Comparison of ENCODE assay signal across 18 cellular contexts in genomic region chr7:149199234-149199990, GRCh38. TPM values are rescaled to one million over a fixed set of nuclear protein-coding genes. Genes with fewer than 3 reads are reported as not detected.
DNase-seq lines count a peak whose midpoint lies in the region; ATAC-seq and TF ChIP-seq lines count a peak whose summit lies in the region.
"Had no signal": no experiment of that assay in that cellular context is flagged by ENCODE, and none has a peak within 500 bp of the region (broad histone marks: within the 10 kb centered on the region; RNA-seq: fewer than 3 reads in every experiment).

No MANE protein-coding gene starts in this region.

- peaks cover 14% of the 10 kb centered on the region; the same call in 1 of the 2 replicates for H3F3A ChIP-seq in GM23248 (ENCODE audit: insufficient read depth)

- H4K20me1 ChIP-seq in GM23248 (ENCODE audit: insufficient read depth), result no peaks in the 10 kb centered on the region

- CTCF ChIA-PET in CD4-positive, alpha-beta T cell (lab: Charles Lee), result no interaction called here

- peaks cover 11% of the 10 kb centered on the region for H3K4me1 ChIP-seq in GM23248 (ENCODE audit: insufficient read depth)

- H3K36me3 Mint-ChIP-seq in CD4-positive, alpha-beta T cell (ENCODE audit: low read depth), result peaks cover 71% of the 10 kb centered on the region
- H3K36me3 Mint-ChIP-seq in natural killer cell, result peaks cover 29% of the 10 kb centered on the region

- H3K36me3 ChIP-seq in GM23248 (ENCODE audit: low read depth), result peaks cover 40% of the 10 kb centered on the region

- intact Hi-C loops in CD4-positive, alpha-beta T cell (cut with DNase I, micrococcal nuclease), result loop anchor here in 1 of 2 experiments (5.0 kb wide), 2 partner anchors 38 to 298 kb away; partner anchors contain the start of genes ZNF212 and ZNF746
- intact Hi-C loops in natural killer cell (cut with micrococcal nuclease), result no loop called here

- peak overlapping the region; percentile 29 for H3K4me2 ChIP-seq in GM23248 (ENCODE audit: unreplicated experiment)
- H3K4me2 ChIP-seq: hepatocyte had no signal

- H3K9me3 Mint-ChIP-seq in CD4-positive, alpha-beta T cell, result no peaks in the 10 kb centered on the region
- no peaks in the 10 kb centered on the region for H3K9me3 Mint-ChIP-seq in natural killer cell
- H3K9me3 Mint-ChIP-seq: CD8-positive, alpha-beta memory T cell had no signal

- peak overlapping the region; percentile 65 for H3K4me3 Mint-ChIP-seq in CD4-positive, alpha-beta T cell
- H3K4me3 Mint-ChIP-seq in natural killer cell, result peak overlapping the region; percentile 21
- H3K4me3 Mint-ChIP-seq: T-helper 17 cell had no signal

- no peak for ATAC-seq in CD4-positive, alpha-beta T cell (ENCODE audit: poor library complexity)
- ATAC-seq in natural killer cell, result no peak
- no peak for ATAC-seq in GM21515 (IDR thresholded peaks at IDR 0.05; ENCODE audit: unreplicated experiment)
- no peak for ATAC-seq in GM19397 (IDR thresholded peaks at IDR 0.05; ENCODE audit: unreplicated experiment)
- ATAC-seq: T-helper 17 cell had no signal

- H3K27me3 ChIP-seq in CD4-positive, alpha-beta T cell (ENCODE audit: control insufficient read depth, insufficient read depth, low read length), result no peaks in the 10 kb centered on the region
- H3K27me3 ChIP-seq in GM23248 (replicated peaks; ENCODE audit: insufficient read depth), result no peaks in the 10 kb centered on the region
- H3K27me3 ChIP-seq: esophagus squamous epithelium, hepatocyte had no signal

- WGBS in GM23248 (ENCODE audit: low coverage in 1 of 2, low lambda C conversion rate in 2 of 2, missing lambda C conversion rate in 2 of 2), 2 experiments, result 80 to 84% methylated on average over 6 of the region's 6 CpGs

- POLR2A ChIA-PET in CD4-positive, alpha-beta T cell (lab: Charles Lee), result no interaction called here

- no peak for TF ChIP-seq CTCF in CD4-positive, alpha-beta T cell (IDR thresholded peaks at IDR 0.05)
- no peak for TF ChIP-seq CTCF in natural killer cell (IDR thresholded peaks at IDR 0.05)

- in situ Hi-C loops in GM23248 (cut with MboI), result no loop called here

- H3K79me2 ChIP-seq in GM23248 (ENCODE audit: insufficient read depth), result peaks cover 96% of the 10 kb centered on the region

- no peak overlapping the region for H3K9ac ChIP-seq in GM23248

- H3K27me3 Mint-ChIP-seq in CD4-positive, alpha-beta T cell, result no peaks in the 10 kb centered on the region
- H3K27me3 Mint-ChIP-seq in natural killer cell (ENCODE audit: low read depth in 2 of 2), result no peaks in the 10 kb centered on the region
- H3K27me3 Mint-ChIP-seq: CD8-positive, alpha-beta memory T cell; T-helper 17 cell had no signal

- no peaks in the 10 kb centered on the region for H3K9me2 ChIP-seq in GM23248 (ENCODE audit: insufficient read depth)

- H2AFZ ChIP-seq in GM23248, result no peak overlapping the region
- H2AFZ ChIP-seq: hepatocyte had no signal

- H3K4me1 Mint-ChIP-seq in CD4-positive, alpha-beta T cell (ENCODE audit: low read depth), result peaks cover 35% of the 10 kb centered on the region
- peaks cover 22 to 60% of the 10 kb centered on the region in 2 donors for H3K4me1 Mint-ChIP-seq in natural killer cell

- peak overlapping the region; percentile 14 for H3K27ac Mint-ChIP-seq in CD4-positive, alpha-beta T cell
- peak overlapping the region; percentile 29 to 46 for H3K27ac Mint-ChIP-seq in natural killer cell
- H3K27ac Mint-ChIP-seq: T-helper 17 cell had no signal

- DNase-seq in CD4-positive, alpha-beta T cell, result no peak
- DNase-seq in GM23248 (peak; percentile 20), astrocyte of the hippocampus (ENCODE audit: low read depth, low spot score) (peak; percentile 51), natural killer cell (no peak), HT-29 (ENCODE audit: low spot score) (no peak)
- DNase-seq: activated CD4-positive, alpha-beta T cell treated with anti-CD3 and anti-CD28 coated beads for 48 hours; CD8-positive, alpha-beta memory T cell; cerebellar nuclear complex; esophagus squamous epithelium; KBM-7; NCI-H146; NCI-H524; RPMI8226; stimulated activated CD4-positive, alpha-beta T cell treated with anti-CD3 and anti-CD28 coated beads, Interleukin-2, amount 100 ng/mL, for 24 hours; T-helper 17 cell had no signal

- H3K27ac ChIP-seq in CD4-positive, alpha-beta T cell (ENCODE audit: low read depth, low read length), result no peak overlapping the region
- H3K27ac ChIP-seq in GM23248, result no peak overlapping the region
- H3K27ac ChIP-seq: esophagus squamous epithelium, hepatocyte had no signal

- H3K9me3 ChIP-seq in CD4-positive, alpha-beta T cell (ENCODE audit: control insufficient read depth, low read length), result no peaks in the 10 kb centered on the region
- no peaks in the 10 kb centered on the region for H3K9me3 ChIP-seq in GM23248 (ENCODE audit: low read depth)
- H3K9me3 ChIP-seq: esophagus squamous epithelium had no signal

- H3K4me3 ChIP-seq in GM23248, result no peak overlapping the region
- H3K4me3 ChIP-seq: esophagus squamous epithelium, hepatocyte had no signal

RNA-seq across cellular contexts. Expression of gene ZNF282, which starts 4.1 kb away (rescaled TPM):
- 10 to 100 TPM; 13.3 to 15.6 TPM for total RNA-seq in CD4-positive, alpha-beta T cell
- 23.3 and 24.1 TPM in 2 replicates for total RNA-seq in GM23248 (2014; rRNA removed; shearing (Covaris generic))
- 2.4 and 2.8 TPM in 2 replicates for polyA plus RNA-seq in GM23248 (2016; fragmentation: Nextera tagmentation; extraction: Ambion mirVana)
- total RNA-seq in natural killer cell, result 10 to 100 TPM; 22.2 to 29.9 (median 26.0) TPM
- total RNA-seq in HT-29 (2014; rRNA removed; shearing (Covaris generic)), result 47.4 and 72.1 TPM in 2 replicates

RNA-seq across cellular contexts. Expression of gene ZNF212, which starts 40.0 kb away (rescaled TPM):
- total RNA-seq in CD4-positive, alpha-beta T cell, result 10 to 100 TPM; 12.1 to 13.2 TPM
- 4.1 and 9.4 TPM in 2 replicates for total RNA-seq in GM23248 (2014; rRNA removed; shearing (Covaris generic))
- polyA plus RNA-seq in GM23248 (2016; fragmentation: Nextera tagmentation; extraction: Ambion mirVana), result 5.3 and 7.1 TPM in 2 replicates
- total RNA-seq in natural killer cell, result 10 to 100 TPM; 11.2 to 23.7 (median 17.0) TPM
- 11.9 and 20.9 TPM in 2 replicates for total RNA-seq in HT-29 (2014; rRNA removed; shearing (Covaris generic))

RNA-seq across cellular contexts. Expression of gene ZNF398, which starts 52.2 kb away (rescaled TPM):
- 10 to 100 TPM; 14.0 to 15.0 TPM for total RNA-seq in CD4-positive, alpha-beta T cell
- 8.1 and 12.5 TPM in 2 replicates for total RNA-seq in GM23248 (2014; rRNA removed; shearing (Covaris generic))
- polyA plus RNA-seq in GM23248 (2016; fragmentation: Nextera tagmentation; extraction: Ambion mirVana), result 6.7 and 7.1 TPM in 2 replicates
- 10 to 100 TPM; 14.8 to 18.5 (median 18.5) TPM for total RNA-seq in natural killer cell
- 8.2 and 13.8 TPM in 2 replicates for total RNA-seq in HT-29 (2014; rRNA removed; shearing (Covaris generic))

Comparison
In these comparisons a context has a peak if more than half of its experiments do, and no peak if none do; other contexts are left out.
1. DNase-seq: peak in GM23248 (single experiment) and astrocyte of the hippocampus (single experiment); none in CD4-positive, alpha-beta T cell (0 of 10), natural killer cell (single experiment) and HT-29 (single experiment).